ENCODE assay signal across 8 cellular contexts in genomic region chr18:7789853-7790552, GRCh38.
DNase-seq lines count a peak whose midpoint lies in the region; ATAC-seq and TF ChIP-seq lines count a peak whose summit lies in the region.

No MANE protein-coding gene starts in this region.

- in situ Hi-C loops in GM13977 (cut with MboI; ENCODE audit: low pct_unique_long_range_greater_than_20kb, low sequenced_read_pairs, unreplicated experiment) = no loop called here

- H3K27me3 Mint-ChIP-seq in nephron progenitor cell (ENCODE audit: low read depth, poor library complexity) = peaks cover 2% of the 10 kb centered on the region
- no peaks in the 10 kb centered on the region for H3K27me3 Mint-ChIP-seq in CD4-positive, alpha-beta memory T cell

- no peak overlapping the region for H3K4me3 ChIP-seq in ectodermal cell (ENCODE audit: insufficient read depth, low read depth, low read length)
- H3K4me3 ChIP-seq in CD4-positive, alpha-beta memory T cell (ENCODE audit: low read length in 2 of 2) = no peak overlapping the region

- peak overlapping the region; percentile 96 for H3K27ac Mint-ChIP-seq in nephron progenitor cell
- H3K27ac Mint-ChIP-seq in CD4-positive, alpha-beta memory T cell = no peak overlapping the region

- H3K36me3 ChIP-seq in ectodermal cell (ENCODE audit: control insufficient read depth, insufficient read depth, low read length) = no peaks in the 10 kb centered on the region
- H3K36me3 ChIP-seq in CD4-positive, alpha-beta memory T cell (ENCODE audit: insufficient read depth, low read length) = no peaks in the 10 kb centered on the region

- peaks cover under 1% of the 10 kb centered on the region for H3K9me3 Mint-ChIP-seq in nephron progenitor cell
- H3K9me3 Mint-ChIP-seq in CD4-positive, alpha-beta memory T cell = peaks cover 0 to 2% (median 0%) of the 10 kb centered on the region in 8 donors

- CTCF ChIA-PET in CD4-positive, alpha-beta memory T cell (lab: Charles Lee; ENCODE audit: partially characterized antibody) = no interaction called here

- TF ChIP-seq CTCF in GM13977 (IDR thresholded peaks at IDR 0.05; ENCODE audit: extremely low read depth, insufficient read depth, missing control alignments) (peak; percentile 14), nephron progenitor cell (IDR thresholded peaks at IDR 0.05) (peak; percentile 66)

- no peaks in the 10 kb centered on the region for H3K27me3 ChIP-seq in ectodermal cell (ENCODE audit: control insufficient read depth, insufficient read depth, low read length, poor library complexity, severe bottlenecking)
- no peaks in the 10 kb centered on the region for H3K27me3 ChIP-seq in CD4-positive, alpha-beta memory T cell (ENCODE audit: insufficient read depth, low read length)

- peak overlapping the region; percentile 85 for H3K27ac ChIP-seq in ectodermal cell (ENCODE audit: insufficient read depth, low read depth, low read length, poor library complexity, severe bottlenecking)
- no peak overlapping the region for H3K27ac ChIP-seq in CD4-positive, alpha-beta memory T cell (ENCODE audit: low read depth, low read length)

- POLR2A ChIA-PET in CD4-positive, alpha-beta memory T cell (lab: Charles Lee; ENCODE audit: partially characterized antibody) = no interaction called here

- peaks cover 54% of the 10 kb centered on the region for H3K4me1 Mint-ChIP-seq in nephron progenitor cell
- H3K4me1 Mint-ChIP-seq in CD4-positive, alpha-beta memory T cell = no peaks in the 10 kb centered on the region

- DNase-seq in GM13977 (ENCODE audit: low spot score) (no peak), NCI-H460 (ENCODE audit: extremely low read depth, low read depth) (peak; percentile 45), nephron progenitor cell (peak; percentile 20), GM19240 (ENCODE audit: insufficient read length, low spot score) (no peak)
- no peak for DNase-seq in CD4-positive, alpha-beta memory T cell

- ATAC-seq in GM19023 (IDR thresholded peaks at IDR 0.05; ENCODE audit: unreplicated experiment) (no peak), GM18519 (IDR thresholded peaks at IDR 0.05; ENCODE audit: low FRiP score, unreplicated experiment) (no peak)

- peak overlapping the region; percentile 51 for H3K4me3 Mint-ChIP-seq in nephron progenitor cell
- H3K4me3 Mint-ChIP-seq in CD4-positive, alpha-beta memory T cell = no peak overlapping the region

- intact Hi-C loops in CD4-positive, alpha-beta memory T cell (cut with micrococcal nuclease) = no loop called here

- 4 to 9% methylated on average over 5 of the region's 5 CpGs for whole genome bisulfite sequencing in ectodermal cell, 2 experiments

- peaks cover 11% of the 10 kb centered on the region for H3K36me3 Mint-ChIP-seq in nephron progenitor cell (ENCODE audit: low read depth)
- H3K36me3 Mint-ChIP-seq in CD4-positive, alpha-beta memory T cell = no peaks in the 10 kb centered on the region

- peaks cover 14% of the 10 kb centered on the region for H3K4me1 ChIP-seq in ectodermal cell (ENCODE audit: control insufficient read depth, insufficient read depth, low read length)
- H3K4me1 ChIP-seq in CD4-positive, alpha-beta memory T cell (ENCODE audit: insufficient read depth, low read length) = no peaks in the 10 kb centered on the region

- H3K9me3 ChIP-seq in ectodermal cell (ENCODE audit: control insufficient read depth, low read length) = no peaks in the 10 kb centered on the region
- no peaks in the 10 kb centered on the region for H3K9me3 ChIP-seq in CD4-positive, alpha-beta memory T cell (ENCODE audit: control insufficient read depth in 1 of 2, low read length in 2 of 2)

Comparison
In these comparisons a context has a peak if more than half of its experiments do, and no peak if none do; other contexts are left out.
1. DNase-seq: peak in NCI-H460 (single experiment) and nephron progenitor cell (single experiment); none in GM13977 (single experiment), CD4-positive, alpha-beta memory T cell (0 of 5) and GM19240 (single experiment).